8 cellular contexts compared by ENCODE assay signal in genomic region chr5:122311400-122311887, GRCh38. TPM values are rescaled to one million over a fixed set of nuclear protein-coding genes. Genes with fewer than 3 reads are reported as not detected.
DNase-seq lines count a peak whose midpoint lies in the region; ATAC-seq and TF ChIP-seq lines count a peak whose summit lies in the region.

No MANE protein-coding gene starts in this region.

- H3K27me3 ChIP-seq in BLaER1 (peaks cover 42% of the 10 kb centered on the region), HUES64 (ENCODE audit: insufficient read depth, low read length) (peaks cover 49% of the 10 kb centered on the region)

- H3K4me3 ChIP-seq in BLaER1 (peak overlapping the region; percentile 61), HUES64 (ENCODE audit: low read length) (peak overlapping the region; percentile 64), epithelial cell of proximal tubule (ENCODE audit: low read depth, low read length) (peak overlapping the region; percentile 49)

- peaks cover 14% of the 10 kb centered on the region; the same call in 1 of the 2 replicates for H3K9me3 ChIP-seq in BLaER1
- H3K9me3 ChIP-seq in HUES64 (ENCODE audit: insufficient read depth, low read depth, low read length): no peaks in the 10 kb centered on the region

- H3K9me3 Mint-ChIP-seq in CD14-positive monocyte: peaks cover 0 to 17% (median 2%) of the 10 kb centered on the region in 7 donors
- H3K9me3 Mint-ChIP-seq in activated CD4-positive, alpha-beta memory T cell treated with anti-CD3 and anti-CD28 coated beads, Interleukin-2, amount 10 ng/mL, durations not matched to agents 7 days and 5 days: no peaks in the 10 kb centered on the region

- ATAC-seq in omental fat pad (ENCODE audit: low FRiP score) (peak; percentile 53), HG03469 (IDR thresholded peaks at IDR 0.05; ENCODE audit: unreplicated experiment) (no peak)

- peak overlapping the region; percentile 79 for H3K4me2 ChIP-seq in BLaER1

- H3K27ac Mint-ChIP-seq in CD14-positive monocyte: no peak overlapping the region
- no peak overlapping the region for H3K27ac Mint-ChIP-seq in activated CD4-positive, alpha-beta memory T cell treated with anti-CD3 and anti-CD28 coated beads, Interleukin-2, amount 10 ng/mL, durations not matched to agents 7 days and 5 days

- POLR2A ChIA-PET in activated CD4-positive, alpha-beta memory T cell treated with anti-CD3 and anti-CD28 coated beads, Interleukin-2, amount 10 ng/mL, durations not matched to agents 7 days and 5 days (lab: Charles Lee): no interaction called here

- peaks cover 5% of the 10 kb centered on the region for H3K4me1 Mint-ChIP-seq in CD14-positive monocyte
- peaks cover 4% of the 10 kb centered on the region for H3K4me1 Mint-ChIP-seq in activated CD4-positive, alpha-beta memory T cell treated with anti-CD3 and anti-CD28 coated beads, Interleukin-2, amount 10 ng/mL, durations not matched to agents 7 days and 5 days

- H3K36me3 Mint-ChIP-seq in CD14-positive monocyte: no peaks in the 10 kb centered on the region
- H3K36me3 Mint-ChIP-seq in activated CD4-positive, alpha-beta memory T cell treated with anti-CD3 and anti-CD28 coated beads, Interleukin-2, amount 10 ng/mL, durations not matched to agents 7 days and 5 days (ENCODE audit: low read depth): no peaks in the 10 kb centered on the region

- H3K36me3 ChIP-seq in BLaER1 (no peaks in the 10 kb centered on the region), HUES64 (ENCODE audit: insufficient read depth, low read length) (no peaks in the 10 kb centered on the region)

- WGBS in HUES64: 3% methylated on average over 28 of the region's 30 CpGs

- peaks cover 54 to 58% (median 58%) of the 10 kb centered on the region in 3 donors for H3K27me3 Mint-ChIP-seq in CD14-positive monocyte (ENCODE audit: low read depth in 3 of 3)
- peaks cover 45% of the 10 kb centered on the region for H3K27me3 Mint-ChIP-seq in activated CD4-positive, alpha-beta memory T cell treated with anti-CD3 and anti-CD28 coated beads, Interleukin-2, amount 10 ng/mL, durations not matched to agents 7 days and 5 days

- no peak for TF ChIP-seq CTCF in epithelial cell of proximal tubule (conservative IDR thresholded peaks at IDR 0.05; ENCODE audit: low read depth, low read length)
- no peak for TF ChIP-seq CTCF in omental fat pad (IDR thresholded peaks at IDR 0.05)
- no peak for TF ChIP-seq CTCF in CD14-positive monocyte (IDR thresholded peaks at IDR 0.05)

- CTCF ChIA-PET in activated CD4-positive, alpha-beta memory T cell treated with anti-CD3 and anti-CD28 coated beads, Interleukin-2, amount 10 ng/mL, durations not matched to agents 7 days and 5 days (lab: Charles Lee): no interaction called here

- DNase-seq in epithelial cell of proximal tubule (ENCODE audit: low read depth) (no peak), omental fat pad (ENCODE audit: low spot score) (no peak), CD14-positive monocyte (ENCODE audit: low spot score) (no peak)
- no peak for DNase-seq in activated CD4-positive, alpha-beta memory T cell treated with anti-CD3 and anti-CD28 coated beads, Interleukin-2, amount 10 ng/mL, durations not matched to agents 7 days and 5 days
- no peak for DNase-seq in stimulated activated CD4-positive, alpha-beta T cell treated with anti-CD3 and anti-CD28 coated beads, Interleukin-12 subunit alpha, Interleukin-12 subunit beta, amount 100 ng/mL, for 4 hours

- H3K4me3 Mint-ChIP-seq in CD14-positive monocyte: peak overlapping the region in 1 of 2 donors; percentile 86
- no peak overlapping the region for H3K4me3 Mint-ChIP-seq in activated CD4-positive, alpha-beta memory T cell treated with anti-CD3 and anti-CD28 coated beads, Interleukin-2, amount 10 ng/mL, durations not matched to agents 7 days and 5 days

- H3K27ac ChIP-seq in BLaER1: no peak overlapping the region
- no peak overlapping the region for H3K27ac ChIP-seq in HUES64 (ENCODE audit: low read depth, low read length)

- H3K4me1 ChIP-seq in BLaER1 (no peaks in the 10 kb centered on the region), HUES64 (ENCODE audit: insufficient read depth, low read length) (peaks cover 16% of the 10 kb centered on the region; the same call in 1 of the 2 replicates)

- H4K20me1 ChIP-seq in BLaER1: no peaks in the 10 kb centered on the region

- H3K9ac ChIP-seq in BLaER1 (no peak overlapping the region), HUES64 (ENCODE audit: low read depth, low read length) (no peak overlapping the region)

- intact Hi-C loops in CD14-positive monocyte (cut with micrococcal nuclease): no loop called here

RNA-seq across cellular contexts. Expression of gene SNCAIP, which starts 0.6 kb away (rescaled TPM):
- 4.4 TPM for polyA plus RNA-seq in HUES64 (2013, experiment 1 of 2)
- 5.8 TPM for polyA plus RNA-seq in HUES64 (2013, experiment 2 of 2)
- total RNA-seq in epithelial cell of proximal tubule: 1.1 and 1.8 TPM in 2 replicates
- 10 to 100 TPM; 11.5 to 36.3 (median 15.2) TPM for total RNA-seq in omental fat pad
- not detected for polyA plus RNA-seq in CD14-positive monocyte
- total RNA-seq in activated CD4-positive, alpha-beta memory T cell treated with anti-CD3 and anti-CD28 coated beads, Interleukin-2, amount 10 ng/mL, durations not matched to agents 7 days and 5 days: not detected
